In genomic region chr6:12077021-12077420, GRCh38 we compare ENCODE assay signal across 21 cellular contexts.
A peak's percentile ranks its signal among the peaks of the same experiment; 100 is the strongest.
DNase-seq lines count a peak whose midpoint lies in the region; ATAC-seq, FAIRE-seq and TF ChIP-seq lines count a peak whose summit lies in the region.
"Had no signal": no experiment of that assay in that cellular context is flagged by ENCODE, and none has a peak within 500 bp of the region (broad histone marks: within the 10 kb centered on the region; RNA-seq: fewer than 3 reads in every experiment).

No MANE protein-coding gene starts in this region.

- H3K27me3 Mint-ChIP-seq in CD4-positive, CD25-positive, alpha-beta regulatory T cell: no peaks in the 10 kb centered on the region

- in situ Hi-C loops in GM12878 (cut with MboI): no loop called here

- H3K36me3 Mint-ChIP-seq in CD4-positive, CD25-positive, alpha-beta regulatory T cell: peaks cover 17% of the 10 kb centered on the region

- ATAC-seq in CD4-positive, CD25-positive, alpha-beta regulatory T cell (ENCODE audit: low read depth in 2 of 2): no peak
- ATAC-seq in PC-3: peak; percentile 38
- ATAC-seq in GM12878: no peak
- no peak for ATAC-seq in HG02852 (IDR thresholded peaks at IDR 0.05; ENCODE audit: unreplicated experiment)

- H3K27me3 ChIP-seq in CD4-positive, CD25-positive, alpha-beta regulatory T cell (ENCODE audit: control insufficient read depth, insufficient read depth, low read length): no peaks in the 10 kb centered on the region
- H3K27me3 ChIP-seq in PC-3 (ENCODE audit: low read length): no peaks in the 10 kb centered on the region
- H3K27me3 ChIP-seq in GM12878 (replicated peaks in 1 of 2; ENCODE audit: control insufficient read depth in 2 of 2, insufficient read depth in 2 of 2, low read length in 1 of 2): no peaks in the 10 kb centered on the region
- H3K27me3 ChIP-seq: SJCRH30 had no signal

- DNase-seq in NOMO-1 treated with DMSO at 0.1 percent for 48 hours (lab: John Stamatoyannopoulos, UW; ENCODE audit: unreplicated experiment) (peak; percentile 38), NOMO-1 treated with dmso at 0.1 percent for 144 hours (lab: John Stamatoyannopoulos, UW; ENCODE audit: unreplicated experiment) (no peak), PC-3 (peak; percentile 68), GM12878 (ENCODE audit: low read depth, low spot score) (no peak), posterior vena cava (ENCODE audit: low spot score) (no peak), HUDEP-2 (lab: John Stamatoyannopoulos, UW; ENCODE audit: unreplicated experiment in 76 of 76) (no peak)
- DNase-seq in CD4-positive, CD25-positive, alpha-beta regulatory T cell: no peak
- DNase-seq: 8988T, DMS 273 treated with DMSO at 0.1 percent for 48 hours, GDM1, H9, NCI-H1417 treated with DMSO at 0.1 percent for 48 hours, NCI-H187 treated with DMSO at 0.1 percent for 48 hours, NCI-H345, NCI-H524 treated with DMSO at 0.1 percent for 48 hours, SJCRH30 had no signal

- RAD21 ChIA-PET in GM12878 (lab: Charles Lee; ENCODE audit: unreplicated experiment): interaction anchor here (0.9 kb wide), 1 partner anchor 12 kb away, joined by 3 read pairs; no protein-coding TSS in a partner anchor

- no peak for FAIRE-seq in GM12878 (lab: Jason Lieb, UNC)
- FAIRE-seq: GM19239, HTR-8/SVneo had no signal

- H4K20me1 ChIP-seq in PC-3 (ENCODE audit: low read length): no peaks in the 10 kb centered on the region
- H4K20me1 ChIP-seq in GM12878 (ENCODE audit: control insufficient read depth, insufficient read depth): no peaks in the 10 kb centered on the region

- CTCF ChIA-PET in PC-3 (lab: Charles Lee) (no interaction called here), GM12878 (lab: Yijun Ruan, JAX) (interaction anchor here (0.9 to 1.4 kb wide), 3 partner anchors 11 to 421 kb away, joined by 3 to 6 read pairs (median 4); no protein-coding TSS in a partner anchor)

- H3K4me2 ChIP-seq in PC-3 (ENCODE audit: low read length) (peak overlapping the region; percentile 7; the same call in 1 of the 2 replicates), GM12878 (ENCODE audit: control insufficient read depth, insufficient read depth) (no peak overlapping the region)

- H3K9me3 ChIP-seq in CD4-positive, CD25-positive, alpha-beta regulatory T cell (ENCODE audit: control insufficient read depth in 2 of 2, low read length in 2 of 2): no peaks in the 10 kb centered on the region
- H3K9me3 ChIP-seq in PC-3 (ENCODE audit: low read length): no peaks in the 10 kb centered on the region
- no peaks in the 10 kb centered on the region for H3K9me3 ChIP-seq in GM12878 (replicated peaks; ENCODE audit: control insufficient read depth, insufficient read depth, low read length)
- H3K9me3 ChIP-seq: SJCRH30 had no signal

- peaks cover 4% of the 10 kb centered on the region for H3K36me3 ChIP-seq in CD4-positive, CD25-positive, alpha-beta regulatory T cell (ENCODE audit: control insufficient read depth, insufficient read depth, low read length)
- H3K36me3 ChIP-seq in PC-3 (ENCODE audit: low read depth, low read length): no peaks in the 10 kb centered on the region
- H3K36me3 ChIP-seq in GM12878 (ENCODE audit: control insufficient read depth in 2 of 2, insufficient read depth in 2 of 2, low read length in 1 of 2): peaks cover 0 to 17% of the 10 kb centered on the region in 2 experiments; a peak in 2 of 4 replicates
- H3K36me3 ChIP-seq: SJCRH30 had no signal

- no peak for TF ChIP-seq POLR2A in GM12878 (IDR thresholded peaks at IDR 0.05; ENCODE audit: low read depth, low read length)

- H3K4me3 ChIP-seq in CD4-positive, CD25-positive, alpha-beta regulatory T cell (ENCODE audit: low read depth, low read length): peak overlapping the region; percentile 34
- H3K4me3 ChIP-seq in PC-3 (ENCODE audit: low read length): no peak overlapping the region
- H3K4me3 ChIP-seq in GM12878: no peak overlapping the region
- H3K4me3 ChIP-seq: SJCRH30 had no signal

- no peak for TF ChIP-seq RAD21 in GM12878 (IDR thresholded peaks at IDR 0.05; ENCODE audit: insufficient read depth, low read depth, low read length)

- no peaks in the 10 kb centered on the region for H3K9me3 Mint-ChIP-seq in CD4-positive, CD25-positive, alpha-beta regulatory T cell
- H3K9me3 Mint-ChIP-seq: CD14-positive monocyte, H9 had no signal

- whole genome bisulfite sequencing in GM12878 (ENCODE audit: insufficient coverage, insufficient replicate concordance, low lambda C conversion rate, missing lambda C conversion rate): 79% methylated on average over 5 of the region's 5 CpGs

- H3K27ac ChIP-seq in CD4-positive, CD25-positive, alpha-beta regulatory T cell (ENCODE audit: insufficient read depth, low read length, poor library complexity, severe bottlenecking): peak overlapping the region; percentile 49
- no peak overlapping the region for H3K27ac ChIP-seq in PC-3 (ENCODE audit: low read length)
- no peak overlapping the region; the same call in 1 of the 2 replicates for H3K27ac ChIP-seq in GM12878 (ENCODE audit: control insufficient read depth, insufficient read depth)
- H3K27ac ChIP-seq: HL-60, SJCRH30 had no signal

- SMC1A ChIA-PET in GM12878 (lab: Charles Lee; ENCODE audit: uncharacterized antibody, unreplicated experiment): interaction anchor here (0.9 to 5.3 kb wide), 6 partner anchors 11 to 422 kb away, joined by 3 to 26 read pairs (median 4); partner anchors contain the start of gene EDN1

- H3K9ac ChIP-seq in PC-3 (ENCODE audit: low read length) (no peak overlapping the region), GM12878 (ENCODE audit: control insufficient read depth, insufficient read depth, low read length) (no peak overlapping the region)

- peaks cover 8% of the 10 kb centered on the region for H3K4me1 ChIP-seq in CD4-positive, CD25-positive, alpha-beta regulatory T cell (ENCODE audit: control insufficient read depth, insufficient read depth, low read length, poor library complexity, severe bottlenecking)
- H3K4me1 ChIP-seq in PC-3 (ENCODE audit: insufficient read depth, low read length) (peaks cover 13% of the 10 kb centered on the region), GM12878 (ENCODE audit: control insufficient read depth, insufficient read depth, low read length) (peaks cover 13% of the 10 kb centered on the region)
- H3K4me1 ChIP-seq: SJCRH30 had no signal

- no peak for TF ChIP-seq CTCF in PC-3 (conservative IDR thresholded peaks at IDR 0.05; ENCODE audit: low read depth, low read length)
- no peak for TF ChIP-seq CTCF in GM12878 (IDR thresholded peaks at IDR 0.05 in 2 of 3, conservative IDR thresholded peaks at IDR 0.05 in 1 of 3; ENCODE audit: control insufficient read depth in 2 of 3, extremely low read depth in 1 of 3, insufficient read depth in 1 of 3, low read depth in 3 of 3, low read length in 3 of 3)

- intact Hi-C loops in PC-3 (cut with micrococcal nuclease): no loop called here
- intact Hi-C loops in GM12878 (cut with micrococcal nuclease; ENCODE audit: unreplicated experiment): loop anchor here (10.0 kb wide), 1 partner anchor 208 kb away; no protein-coding TSS in a partner anchor
- intact Hi-C loops in posterior vena cava (cut with DNase I): no loop called here

- POLR2A ChIA-PET in PC-3 (lab: Charles Lee; ENCODE audit: unreplicated experiment) (no interaction called here), GM12878 (lab: Charles Lee) (interaction anchor here (1.0 kb wide), 1 partner anchor 11 kb away, joined by 5 read pairs; no protein-coding TSS in a partner anchor)

- H3K9me2 ChIP-seq in PC-3 (replicated peaks; ENCODE audit: low read length): no peaks in the 10 kb centered on the region

- H3K27ac Mint-ChIP-seq in CD4-positive, CD25-positive, alpha-beta regulatory T cell: peak overlapping the region; percentile 50 to 85 (median 85)
- H3K27ac Mint-ChIP-seq: H9 had no signal

- peak overlapping the region in 2 of 4 donors; percentile 16 to 53 for H3K4me3 Mint-ChIP-seq in CD4-positive, CD25-positive, alpha-beta regulatory T cell
- H3K4me3 Mint-ChIP-seq: CD14-positive monocyte, H9 had no signal

- peaks cover 27 to 76% (median 63%) of the 10 kb centered on the region in 4 donors for H3K4me1 Mint-ChIP-seq in CD4-positive, CD25-positive, alpha-beta regulatory T cell

- H3F3A ChIP-seq in PC-3 (ENCODE audit: low read length, unreplicated experiment): no peaks in the 10 kb centered on the region

- H2AFZ ChIP-seq in PC-3 (ENCODE audit: low read length): no peak overlapping the region
- H2AFZ ChIP-seq in GM12878 (ENCODE audit: control insufficient read depth, low read depth, low read length): no peak overlapping the region

- BruUV-seq in PC-3 (replicated peaks; lab: Mats Ljungman, UMichigan) (no TSS peak), GM12878 (replicated peaks; lab: Mats Ljungman, UMichigan) (no TSS peak)

- TF ChIP-seq EP300 in GM12878 (IDR thresholded peaks at IDR 0.05; ENCODE audit: borderline replicate concordance in 1 of 2, control insufficient read depth in 1 of 2, low read depth in 2 of 2, low read length in 2 of 2): no peak

- H3K79me2 ChIP-seq in PC-3 (ENCODE audit: low read length) (no peaks in the 10 kb centered on the region), GM12878 (ENCODE audit: control insufficient read depth, insufficient read depth, low read length) (peaks cover 88% of the 10 kb centered on the region)

TF ChIP-seq in GM12878, 131 proteins besides CTCF, POLR2A, EP300 and RAD21:
- TF ChIP-seq RUNX3 (IDR thresholded peaks at IDR 0.05; ENCODE audit: low read length) (0 out of 2 replicates have a peak, but pooled peaks have one; percentile 7), PKNOX1 (IDR thresholded peaks at IDR 0.05) (no peak)

Comparison
In these comparisons a context has a peak if more than half of its experiments do, and no peak if none do; other contexts are left out.
1. DNase-seq: peak in NOMO-1 treated with DMSO at 0.1 percent for 48 hours (single experiment) and PC-3 (single experiment); none in NOMO-1 treated with dmso at 0.1 percent for 144 hours (single experiment), CD4-positive, CD25-positive, alpha-beta regulatory T cell (0 of 3), GM12878 (single experiment), posterior vena cava (single experiment) and HUDEP-2 (0 of 76).